In genomic region chr1:223393275-223394214, GRCh38 we compare ENCODE assay signal across 11 cellular contexts. TPM values are rescaled to one million over a fixed set of nuclear protein-coding genes. Genes with fewer than 3 reads are reported as not detected.
DNase-seq lines count a peak whose midpoint lies in the region; ATAC-seq, FAIRE-seq and TF ChIP-seq lines count a peak whose summit lies in the region.
"Had no signal": no experiment of that assay in that cellular context is flagged by ENCODE, and none has a peak within 500 bp of the region (broad histone marks: within the 10 kb centered on the region; RNA-seq: fewer than 3 reads in every experiment).

Gene CCDC185 (plus strand): TSS chr1:223393415. CDS start chr1:223393476, 61 bp downstream.

- TF ChIP-seq RAD21 in A549 (conservative IDR thresholded peaks at IDR 0.05 in 1 of 2, IDR thresholded peaks at IDR 0.05 in 1 of 2) (no peak), IMR-90 (IDR thresholded peaks at IDR 0.05; ENCODE audit: low read length) (no peak)

- H4K91ac ChIP-seq in IMR-90 (ENCODE audit: insufficient read depth, low read depth, low read length) = no peak within 1 kb of the TSS

- no peak within 1 kb of the TSS for H3K23ac ChIP-seq in IMR-90 (ENCODE audit: low read depth, low read length)

- H3K4me1 ChIP-seq in A549 (no peaks in the 10 kb centered on the region; the same call in 2 of the 3 replicates), IMR-90 (ENCODE audit: control insufficient read depth, insufficient read depth, low read length) (peaks cover 3% of the 10 kb centered on the region; the same call in 1 of the 2 replicates), mucosa of descending colon (ENCODE audit: low read depth) (no peaks in the 10 kb centered on the region)

- no peak within 1 kb of the TSS for H3K4ac ChIP-seq in IMR-90 (ENCODE audit: low read depth, low read length)

- TF ChIP-seq EP300 in A549 (IDR thresholded peaks at IDR 0.05) = no peak

- H3K27ac Mint-ChIP-seq in endothelial cell (ENCODE audit: unreplicated experiment) = no peak within 1 kb of the TSS
- H3K27ac Mint-ChIP-seq in HFFc6 = no peak within 1 kb of the TSS

- H3K4me1 Mint-ChIP-seq in endothelial cell (ENCODE audit: unreplicated experiment) (peaks cover 5% of the 10 kb centered on the region), HFFc6 (ENCODE audit: low read depth) (no peaks in the 10 kb centered on the region)
- H3K4me1 Mint-ChIP-seq: neural crest cell had no signal

- 90% methylated on average over 10 of the region's 73 CpGs for WGBS in A549 (ENCODE audit: missing lambda C conversion rate)
- 33% methylated on average over 41 of the region's 73 CpGs; no CpG with 5 or more reads in 1 of the 2 experiments for WGBS in IMR-90 (ENCODE audit: extremely low coverage in 2 of 2, insufficient read length in 1 of 2), 2 experiments

- in situ Hi-C loops in IMR-90 (cut with MboI; ENCODE audit: low sequenced_read_pairs) = no loop called here

- H3K36me3 Mint-ChIP-seq in endothelial cell (ENCODE audit: low read depth, unreplicated experiment) (no peaks in the 10 kb centered on the region), HFFc6 (ENCODE audit: low read depth) (no peaks in the 10 kb centered on the region; the same call in 1 of the 2 replicates)

- H4K8ac ChIP-seq in IMR-90 (ENCODE audit: low read depth in 2 of 2, low read length in 2 of 2) = no peak within 1 kb of the TSS

- peak within 1 kb of the TSS; percentile 50 for H3K4me3 ChIP-seq in A549
- peak within 1 kb of the TSS; percentile 46 for H3K4me3 ChIP-seq in IMR-90 (ENCODE audit: insufficient read depth, low read depth, low read length)
- H3K4me3 ChIP-seq in mucosa of descending colon = no peak within 1 kb of the TSS

- no peaks in the 10 kb centered on the region for H3K79me1 ChIP-seq in IMR-90 (ENCODE audit: low read depth in 1 of 2, low read length in 2 of 2)

- FAIRE-seq in A549 (lab: Jason Lieb, UNC) = no peak

- H4K20me1 ChIP-seq in IMR-90 (ENCODE audit: insufficient read depth, low read length) = no peaks in the 10 kb centered on the region

- TF ChIP-seq CTCF in A549 (IDR thresholded peaks at IDR 0.05) (no peak), IMR-90 (conservative IDR thresholded peaks at IDR 0.05; ENCODE audit: low read depth, low read length) (no peak), endothelial cell (IDR thresholded peaks at IDR 0.05; ENCODE audit: unreplicated experiment) (no peak), mucosa of descending colon (IDR thresholded peaks at IDR 0.05) (no peak), HFFc6 (IDR thresholded peaks at IDR 0.05) (no peak)

- CTCF ChIA-PET in A549 (lab: Yijun Ruan, JAX) = interaction anchor here (0.8 to 1.8 kb wide), 6 partner anchors 17 to 274 kb away, joined by 3 to 5 read pairs (median 3); no protein-coding TSS in a partner anchor
- CTCF ChIA-PET in IMR-90 (lab: Yijun Ruan, JAX) = no interaction called here

- no peaks in the 10 kb centered on the region for H3K9me1 ChIP-seq in IMR-90 (ENCODE audit: insufficient read depth, low read length)

- H3K9me3 ChIP-seq in A549 = no peaks in the 10 kb centered on the region
- H3K9me3 ChIP-seq in IMR-90 (ENCODE audit: control insufficient read depth, insufficient read depth, low read length) = peaks cover 12% of the 10 kb centered on the region
- H3K9me3 ChIP-seq in mucosa of descending colon = no peaks in the 10 kb centered on the region

- H2BK15ac ChIP-seq in IMR-90 (ENCODE audit: low read depth, low read length) = no peak within 1 kb of the TSS

- H2BK20ac ChIP-seq in IMR-90 (ENCODE audit: low read depth, low read length) = no peak within 1 kb of the TSS

- peak; percentile 73 to 82 for ATAC-seq in A549
- peak; percentile 71 for ATAC-seq in IMR-90 (ENCODE audit: low read depth)
- peak; percentile 29 for ATAC-seq in mucosa of descending colon
- ATAC-seq in HG03045 (IDR thresholded peaks at IDR 0.05; ENCODE audit: unreplicated experiment) = no peak

- peak in 1 of 2 experiments; percentile 25 for DNase-seq in A549 (ENCODE audit: low read depth in 1 of 2, low spot score in 1 of 2)
- DNase-seq in IMR-90 = no peak
- peak; percentile 11 for DNase-seq in endothelial cell (ENCODE audit: low spot score)
- DNase-seq in mucosa of descending colon = peak in 1 of 3 donors; percentile 30
- no peak for DNase-seq in HFFc6
- no peak for DNase-seq in erythroblast (lab: John Stamatoyannopoulos, UW)
- no peak for DNase-seq in COLO829 (ENCODE audit: low spot score)
- DNase-seq: DMS79 treated with DMSO at 0.1 percent for 48 hours had no signal

- H3K56ac ChIP-seq in IMR-90 (ENCODE audit: extremely low read depth, insufficient read depth, low read length) = no peak within 1 kb of the TSS

- H3K9me3 Mint-ChIP-seq in endothelial cell (ENCODE audit: unreplicated experiment) (no peaks in the 10 kb centered on the region), HFFc6 (0 out of 2 replicates have a peak, but pooled peaks cover 4% of the 10 kb centered on the region)
- H3K9me3 Mint-ChIP-seq: neural crest cell had no signal

- intact Hi-C loops in IMR-90 (cut with micrococcal nuclease) = no loop called here
- intact Hi-C loops in mucosa of descending colon (cut with DNase I, micrococcal nuclease) = no loop called here

- no peak within 1 kb of the TSS for H4K5ac ChIP-seq in IMR-90 (ENCODE audit: low read depth, low read length)

- H2BK120ac ChIP-seq in IMR-90 (ENCODE audit: low read depth, low read length) = no peak within 1 kb of the TSS

- H3K18ac ChIP-seq in IMR-90 (ENCODE audit: low read depth, low read length) = no peak within 1 kb of the TSS

- H3K36me3 ChIP-seq in IMR-90 (ENCODE audit: control insufficient read depth, insufficient read depth, low read length) (no peaks in the 10 kb centered on the region), mucosa of descending colon (ENCODE audit: low read depth) (no peaks in the 10 kb centered on the region)

- no peak within 1 kb of the TSS for H2AK5ac ChIP-seq in IMR-90 (ENCODE audit: low read depth, low read length)

- TF ChIP-seq POLR2A in A549 (IDR thresholded peaks at IDR 0.05; ENCODE audit: low read length) (no peak), IMR-90 (IDR thresholded peaks at IDR 0.05; ENCODE audit: low read depth, low read length) (no peak), erythroblast (IDR thresholded peaks at IDR 0.05; ENCODE audit: low read length) (no peak)

- POLR2A ChIA-PET in A549 (lab: Yijun Ruan, JAX) (no interaction called here), IMR-90 (lab: Charles Lee; ENCODE audit: unreplicated experiment) (no interaction called here)

- H3K27me3 ChIP-seq in IMR-90 (ENCODE audit: control insufficient read depth, insufficient read depth, low read length) = peaks cover 52% of the 10 kb centered on the region

- BruUV-seq in IMR-90 (replicated peaks; lab: Mats Ljungman, UMichigan) = no TSS peak

- dilution Hi-C loops in IMR-90 (cut with HindIII; ENCODE audit: low sequenced_read_pairs, unreplicated experiment) = no loop called here

- no peak within 1 kb of the TSS for H2BK5ac ChIP-seq in IMR-90 (ENCODE audit: low read depth, low read length, poor library complexity, severe bottlenecking)

- no peak within 1 kb of the TSS for H3K9ac ChIP-seq in IMR-90 (ENCODE audit: low read depth, low read length)

- peak within 1 kb of the TSS; percentile 67 to 86 for H3K27ac ChIP-seq in A549
- H3K27ac ChIP-seq in IMR-90 (ENCODE audit: insufficient read depth, low read length) = no peak within 1 kb of the TSS
- H3K27ac ChIP-seq: epithelial cell of prostate had no signal

- H3K4me3 Mint-ChIP-seq in endothelial cell (ENCODE audit: unreplicated experiment) (no peak within 1 kb of the TSS), HFFc6 (no peak within 1 kb of the TSS)
- H3K4me3 Mint-ChIP-seq: neural crest cell had no signal

- H3K27me3 Mint-ChIP-seq in endothelial cell (ENCODE audit: unreplicated experiment) (peaks cover 4% of the 10 kb centered on the region), HFFc6 (ENCODE audit: insufficient read depth) (peaks cover 43% of the 10 kb centered on the region)

- H2AFZ ChIP-seq in IMR-90 (replicated peaks; ENCODE audit: low read length, poor library complexity) = peak within 1 kb of the TSS; percentile 84

- H2AK9ac ChIP-seq in IMR-90 (replicated peaks; ENCODE audit: low read depth, low read length, poor library complexity) = peak within 1 kb of the TSS; percentile 55

- H3K4me2 ChIP-seq in A549 (peak within 1 kb of the TSS; percentile 99), IMR-90 (ENCODE audit: low read depth, low read length) (peak within 1 kb of the TSS; percentile 85)

- no peak within 1 kb of the TSS for H3K14ac ChIP-seq in IMR-90 (replicated peaks; ENCODE audit: low read depth, low read length)

TF ChIP-seq in A549, 52 proteins besides CTCF, POLR2A, EP300 and RAD21 (continues in another document):
- TF ChIP-seq MAX (IDR thresholded peaks at IDR 0.05) = peak; percentile 50; the same call in 1 of the 2 replicates
- TF ChIP-seq CHD4 (IDR thresholded peaks at IDR 0.05; ENCODE audit: borderline replicate concordance) = no peak

TF ChIP-seq in IMR-90, 13 proteins besides CTCF, POLR2A, EP300 and RAD21:
- TF ChIP-seq RCOR1 (IDR thresholded peaks at IDR 0.05; ENCODE audit: insufficient replicate concordance, low read length) = no peak
- TF ChIP-seq USF2 (IDR thresholded peaks at IDR 0.05; ENCODE audit: low read depth, low read length) = no peak
- TF ChIP-seq RFX5 (IDR thresholded peaks at IDR 0.05; ENCODE audit: low read depth, low read length) = no peak
- TF ChIP-seq MAZ (IDR thresholded peaks at IDR 0.05; ENCODE audit: borderline replicate concordance, low read depth, low read length) = no peak

RNA-seq across cellular contexts. Expression of gene CCDC185, which starts in this region (rescaled TPM):
- polyA plus RNA-seq in A549 (2011; rRNA removed) (not detected in 2 replicates), A549 (2017; fragmentation: RNase III; extraction: RNeasy Plus Mini Kit Qiagen cat#74134 plus additional on column Dnase treatment) (0.04 TPM in 1 of 3 replicates, not detected in the others), IMR-90 (2012; rRNA removed) (not detected in 2 replicates)
- polyA plus RNA-seq in A549 (2012; cell fraction: cytosol; rRNA removed) = 0.01 and 0.03 TPM in 2 replicates
- not detected in 2 replicates for polyA plus RNA-seq in A549 (2012; cell fraction: nucleus; rRNA removed)
- not detected in 2 replicates for polyA minus RNA-seq in A549 (2011; rRNA and poly(A)+ RNA removed)
- total RNA-seq in IMR-90 (2012; rRNA removed) (not detected in 2 replicates), endothelial cell (ENCODE audit: unreplicated experiment) (not detected), mucosa of descending colon (not detected)
- polyA plus RNA-seq in IMR-90 (2012; cell fraction: cytosol; rRNA removed) = not detected in 2 replicates
- not detected in 2 replicates for polyA plus RNA-seq in IMR-90 (2012; cell fraction: nucleus; rRNA removed; ENCODE audit: low replicate concordance)
- total RNA-seq in HFFc6 (2021; fragmentation: NEBNext Ultra II Directional; extraction: Animal tissue kit (Norgen Biotek cat#: 25700)) = not detected
- total RNA-seq: neural crest cell had no signal

Comparison
In these comparisons a context has a peak if more than half of its experiments do, and no peak if none do; other contexts are left out.
1. Peak in ATAC-seq, H3K4me3 ChIP-seq, H3K27ac ChIP-seq and H3K4me2 ChIP-seq in A549; RNA of the gene not detected or under 1 TPM.
2. Peak in ATAC-seq, H3K4me3 ChIP-seq and H3K4me2 ChIP-seq in IMR-90; RNA of the gene not detected or under 1 TPM.
3. Peak in DNase-seq in endothelial cell; RNA of the gene not detected or under 1 TPM.
4. Peak in ATAC-seq in mucosa of descending colon; RNA of the gene not detected or under 1 TPM.